Comparison of ENCODE assay signal across 14 cellular contexts in the genomic region with DNA sequence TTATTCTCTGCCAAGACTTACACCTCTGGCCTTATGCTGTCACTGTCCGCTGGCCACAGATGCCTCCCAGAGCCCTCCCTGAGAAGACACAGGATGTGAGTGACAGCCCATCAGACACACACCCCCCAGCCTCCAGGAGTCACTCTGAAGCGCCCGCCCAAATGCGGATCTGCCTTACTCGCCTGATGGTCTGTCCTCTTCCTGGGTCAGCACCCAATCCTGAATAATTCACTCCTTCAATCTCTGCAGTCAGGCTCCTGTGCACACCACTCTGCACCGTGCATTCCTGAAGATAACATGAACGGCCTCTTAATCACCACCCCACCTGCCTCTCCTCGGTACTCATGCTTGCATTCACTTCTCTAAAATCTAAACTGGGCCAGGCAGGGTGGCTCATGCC. TPM values are rescaled to one million over a fixed set of nuclear protein-coding genes. Genes with fewer than 3 reads are reported as not detected.
A peak's percentile ranks its signal among the peaks of the same experiment; 100 is the strongest.
DNase-seq lines count a peak whose midpoint lies in the region; ATAC-seq, FAIRE-seq and TF ChIP-seq lines count a peak whose summit lies in the region.
"Had no signal": no experiment of that assay in that cellular context is flagged by ENCODE, and none has a peak within 500 bp of the region (broad histone marks: within the 10 kb centered on the region; RNA-seq: fewer than 3 reads in every experiment).

No MANE protein-coding gene starts in this region.

- TF ChIP-seq POLR2A in GM12878 (IDR thresholded peaks at IDR 0.05; ENCODE audit: low read depth, low read length) = no peak

- H3K27ac ChIP-seq in left ventricle myocardium inferior (replicated peaks) (no peak overlapping the region), GM12878 (ENCODE audit: control insufficient read depth, insufficient read depth) (no peak overlapping the region; the same call in 1 of the 2 replicates), lower lobe of right lung (no peak overlapping the region)

- WGBS in GM12878 (ENCODE audit: insufficient coverage, insufficient replicate concordance, low lambda C conversion rate, missing lambda C conversion rate) = 77% methylated on average over 8 of the region's 8 CpGs

- SMC1A ChIA-PET in GM12878 (lab: Charles Lee; ENCODE audit: uncharacterized antibody, unreplicated experiment) = no interaction called here

- no peaks in the 10 kb centered on the region for H3K27me3 Mint-ChIP-seq in type B pancreatic cell

- peaks cover 55% of the 10 kb centered on the region for H3K79me2 ChIP-seq in GM12878 (ENCODE audit: control insufficient read depth, insufficient read depth, low read length)

- RAD21 ChIA-PET in GM12878 (lab: Charles Lee; ENCODE audit: unreplicated experiment) = no interaction called here

- H3K4me3 Mint-ChIP-seq in type B pancreatic cell = no peak overlapping the region

- H3K36me3 Mint-ChIP-seq in type B pancreatic cell = peaks cover 3% of the 10 kb centered on the region

- TF ChIP-seq EP300 in GM12878 (IDR thresholded peaks at IDR 0.05; ENCODE audit: borderline replicate concordance in 1 of 2, control insufficient read depth in 1 of 2, low read depth in 2 of 2, low read length in 2 of 2) = no peak

- H3K4me1 ChIP-seq in left ventricle myocardium inferior (peaks cover 48% of the 10 kb centered on the region), GM12878 (ENCODE audit: control insufficient read depth, insufficient read depth, low read length) (peaks cover 6% of the 10 kb centered on the region), lower lobe of right lung (peaks cover 19% of the 10 kb centered on the region)

- DNase-seq in Right ventricle myocardium superior = no peak
- no peak for DNase-seq in left ventricle myocardium inferior
- no peak for DNase-seq in GM12878 (ENCODE audit: low read depth, low spot score)
- no peak for DNase-seq in lower lobe of right lung
- no peak for DNase-seq in type B pancreatic cell (ENCODE audit: extremely low spot score, unreplicated experiment)
- DNase-seq in T-helper 1 cell = no peak
- no peak for DNase-seq in inferior parietal cortex (ENCODE audit: extremely low spot score)
- DNase-seq in NCI-H1105 (lab: John Stamatoyannopoulos, UW) = no peak
- DNase-seq: activated CD4-positive, alpha-beta T cell treated with anti-CD3 and anti-CD28 coated beads, Interleukin-2, amount 50 U/mL, for 48 hours; activated naive CD4-positive, alpha-beta T cell; Karpas-422; NCI-H2081 treated with DMSO at 0.1 percent for 48 hours had no signal

- H2AFZ ChIP-seq in GM12878 (ENCODE audit: control insufficient read depth, low read depth, low read length) = no peak overlapping the region

- intact Hi-C loops in Right ventricle myocardium superior (cut with DNase I) = no loop called here
- intact Hi-C loops in left ventricle myocardium inferior (cut with micrococcal nuclease) = no loop called here
- intact Hi-C loops in GM12878 (cut with micrococcal nuclease; ENCODE audit: unreplicated experiment) = no loop called here
- intact Hi-C loops in lower lobe of right lung (cut with DNase I) = no loop called here

- H3K4me2 ChIP-seq in GM12878 (ENCODE audit: control insufficient read depth, insufficient read depth) = peak overlapping the region; percentile 25; the same call in 1 of the 2 replicates

- BruUV-seq in GM12878 (replicated peaks; lab: Mats Ljungman, UMichigan) = no TSS peak

- H3K4me3 ChIP-seq in left ventricle myocardium inferior (no peak overlapping the region), GM12878 (no peak overlapping the region), lower lobe of right lung (no peak overlapping the region)

- POLR2A ChIA-PET in GM12878 (lab: Charles Lee) = no interaction called here

- TF ChIP-seq CTCF in left ventricle myocardium inferior (IDR thresholded peaks at IDR 0.05; ENCODE audit: borderline replicate concordance) = no peak
- TF ChIP-seq CTCF in GM12878 (IDR thresholded peaks at IDR 0.05 in 2 of 3, conservative IDR thresholded peaks at IDR 0.05 in 1 of 3; ENCODE audit: control insufficient read depth in 2 of 3, extremely low read depth in 1 of 3, insufficient read depth in 1 of 3, low read depth in 3 of 3, low read length in 3 of 3) = no peak
- TF ChIP-seq CTCF in lower lobe of right lung (IDR thresholded peaks at IDR 0.05) = no peak
- no peak for TF ChIP-seq CTCF in type B pancreatic cell (conservative IDR thresholded peaks at IDR 0.05)

- in situ Hi-C loops in GM12878 (cut with MboI) = no loop called here

- ATAC-seq in Right ventricle myocardium superior (ENCODE audit: poor library complexity) (peak; percentile 34), GM12878 (peak; percentile 32), lower lobe of right lung (peak; percentile 77 to 78)

- no peaks in the 10 kb centered on the region; the same call in 1 of the 2 replicates for H4K20me1 ChIP-seq in GM12878 (ENCODE audit: control insufficient read depth, insufficient read depth)

- H3K27ac Mint-ChIP-seq in type B pancreatic cell = peak overlapping the region; percentile 38

- no peak for FAIRE-seq in GM12878 (lab: Jason Lieb, UNC)
- FAIRE-seq: GM18507, urothelium cell line had no signal

- no peaks in the 10 kb centered on the region for H3K9me3 ChIP-seq in left ventricle myocardium inferior (replicated peaks)
- no peaks in the 10 kb centered on the region for H3K9me3 ChIP-seq in GM12878 (replicated peaks; ENCODE audit: control insufficient read depth, insufficient read depth, low read length)
- no peaks in the 10 kb centered on the region for H3K9me3 ChIP-seq in lower lobe of right lung

- H3K9ac ChIP-seq in GM12878 (ENCODE audit: control insufficient read depth, insufficient read depth, low read length) = no peak overlapping the region

- H3K4me1 Mint-ChIP-seq in type B pancreatic cell (ENCODE audit: unreplicated experiment) = peaks cover 42% of the 10 kb centered on the region

- H3K36me3 ChIP-seq in left ventricle myocardium inferior (no peaks in the 10 kb centered on the region), GM12878 (ENCODE audit: control insufficient read depth in 2 of 2, insufficient read depth in 2 of 2, low read length in 1 of 2) (peaks cover 0 to 6% of the 10 kb centered on the region in 2 experiments; a peak in 2 of 4 replicates), lower lobe of right lung (no peaks in the 10 kb centered on the region)

- CTCF ChIA-PET in GM12878 (lab: Yijun Ruan, JAX) = no interaction called here

- H3K9me3 Mint-ChIP-seq in type B pancreatic cell = no peaks in the 10 kb centered on the region

- no peak for TF ChIP-seq RAD21 in GM12878 (IDR thresholded peaks at IDR 0.05; ENCODE audit: insufficient read depth, low read depth, low read length)

- H3K27me3 ChIP-seq in left ventricle myocardium inferior (ENCODE audit: low read depth) (no peaks in the 10 kb centered on the region), GM12878 (replicated peaks in 1 of 2; ENCODE audit: control insufficient read depth in 2 of 2, insufficient read depth in 2 of 2, low read length in 1 of 2) (no peaks in the 10 kb centered on the region), lower lobe of right lung (ENCODE audit: low read depth) (no peaks in the 10 kb centered on the region)

TF ChIP-seq in GM12878, 131 proteins besides CTCF, POLR2A, EP300 and RAD21:
- no peak for TF ChIP-seq ETV6 (conservative IDR thresholded peaks at IDR 0.05 in 1 of 2, IDR thresholded peaks at IDR 0.05 in 1 of 2; ENCODE audit: borderline replicate concordance in 1 of 2, low read depth in 1 of 2)
- no peak for TF ChIP-seq NBN (IDR thresholded peaks at IDR 0.05)
- TF ChIP-seq HCFC1 (IDR thresholded peaks at IDR 0.05; ENCODE audit: low read length) = no peak
- TF ChIP-seq PBX3 (IDR thresholded peaks at IDR 0.05; ENCODE audit: insufficient replicate concordance, low read depth, low read length) = peak; percentile 43
- no peak for TF ChIP-seq CHD2 (IDR thresholded peaks at IDR 0.05; ENCODE audit: borderline replicate concordance, low read depth, low read length)
- TF ChIP-seq, protein P1, sequence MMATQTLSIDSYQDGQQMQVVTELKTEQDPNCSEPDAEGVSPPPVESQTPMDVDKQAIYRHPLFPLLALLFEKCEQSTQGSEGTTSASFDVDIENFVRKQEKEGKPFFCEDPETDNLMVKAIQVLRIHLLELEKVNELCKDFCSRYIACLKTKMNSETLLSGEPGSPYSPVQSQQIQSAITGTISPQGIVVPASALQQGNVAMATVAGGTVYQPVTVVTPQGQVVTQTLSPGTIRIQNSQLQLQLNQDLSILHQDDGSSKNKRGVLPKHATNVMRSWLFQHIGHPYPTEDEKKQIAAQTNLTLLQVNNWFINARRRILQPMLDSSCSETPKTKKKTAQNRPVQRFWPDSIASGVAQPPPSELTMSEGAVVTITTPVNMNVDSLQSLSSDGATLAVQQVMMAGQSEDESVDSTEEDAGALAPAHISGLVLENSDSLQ (IDR thresholded peaks at IDR 0.05) = peak; percentile 59

RNA-seq across cellular contexts. Expression of gene CLSTN1, which starts 14.6 kb away (rescaled TPM):
- 48.8 TPM for total RNA-seq in Right ventricle myocardium superior
- total RNA-seq in left ventricle myocardium inferior = 63.5 TPM
- 36.4 and 44.3 TPM in 2 replicates for total RNA-seq in GM12878 (2013; cell fraction: nucleolus; rRNA removed)
- 24.9 and 32.3 TPM in 2 replicates for total RNA-seq in GM12878 (2014; rRNA removed)
- 18.4 and 21.5 TPM in 2 replicates for total RNA-seq in GM12878 (2014; rRNA removed; fragmentation: Illumina TruSeq; extraction: Trizol)
- 63.2 and 64.4 TPM in 2 replicates for total RNA-seq in GM12878 (2021)
- 22.3 TPM for polyA plus RNA-seq in GM12878 (2011; ENCODE audit: low read depth)
- polyA plus RNA-seq in GM12878 (2011; rRNA removed) = 7.0 and 11.7 TPM in 2 replicates
- polyA plus RNA-seq in GM12878 (2011; cell fraction: cytosol; rRNA removed) = 18.3 and 21.7 TPM in 2 replicates
- 25.4 and 32.6 TPM in 2 replicates for polyA plus RNA-seq in GM12878 (2011; cell fraction: nucleus; rRNA removed)
- 46.2 and 49.9 TPM in 2 replicates for polyA plus RNA-seq in GM12878 (2012)
- 31.3 and 37.6 TPM in 2 replicates for polyA plus RNA-seq in GM12878 (2014; fragmentation: Illumina TruSeq; extraction: Trizol)
- polyA plus RNA-seq in GM12878 (2014; fragmentation: Nextera tagmentation; extraction: Ambion mirVana) = 1 to 10 TPM; 2.7 to 5.6 TPM
- polyA plus RNA-seq in GM12878 (2014; rRNA removed) = 29.5 and 32.0 TPM in 2 replicates
- 10 to 100 TPM in 1 of 2 experiments, 1 to 10 TPM in 1; 6.5 to 24.9 TPM for polyA plus RNA-seq in GM12878 (2016; fragmentation: Nextera tagmentation; extraction: Ambion mirVana)
- polyA minus RNA-seq in GM12878 (2011; rRNA and poly(A)+ RNA removed) = 14.1 and 17.1 TPM in 2 replicates
- polyA minus RNA-seq in GM12878 (2011; cell fraction: cytosol; rRNA and poly(A)+ RNA removed) = 16.7 and 19.6 TPM in 2 replicates
- polyA minus RNA-seq in GM12878 (2011; cell fraction: nucleus; rRNA and poly(A)+ RNA removed) = 6.3 and 11.1 TPM in 2 replicates
- total RNA-seq in lower lobe of right lung = 72.3 TPM
- 112 and 136 TPM in 2 replicates for total RNA-seq in type B pancreatic cell (ENCODE audit: low replicate concordance)
